16 cellular contexts compared by ENCODE assay signal in genomic region chr6:16658661-16659060, GRCh38.
DNase-seq lines count a peak whose midpoint lies in the region; ATAC-seq and TF ChIP-seq lines count a peak whose summit lies in the region.
"Had no signal": no experiment of that assay in that cellular context is flagged by ENCODE, and none has a peak within 500 bp of the region (broad histone marks: within the 10 kb centered on the region; RNA-seq: fewer than 3 reads in every experiment).

No MANE protein-coding gene starts in this region.

- H3K9me3 ChIP-seq in uterus = no peaks in the 10 kb centered on the region
- H3K9me3 ChIP-seq: suprapubic skin had no signal

- H3K4me1 ChIP-seq in uterus = peaks cover 0 to 7% of the 10 kb centered on the region in 2 donors
- H3K4me1 ChIP-seq: suprapubic skin had no signal

- peak overlapping the region; percentile 89 for H3K27ac Mint-ChIP-seq in stimulated activated naive CD8-positive, alpha-beta T cell treated with anti-CD3 and anti-CD28 coated beads, Interleukin-15, Interleukin-2, amounts not matched to agents 100 ng/mL and 50 ng/mL, for 24 hours
- H3K27ac Mint-ChIP-seq in activated T-helper 2 cell treated with anti-CD3 and anti-CD28 coated beads, Interferon-gamma antibody, Interleukin-2, Interleukin-4, amounts not matched to agents 10 μg/mL and 5 μg/mL and 100 μg/mL, durations not matched to agents 14 hours and 24 hours and 36 hours = peak overlapping the region; percentile 86
- peak overlapping the region; percentile 14 to 60 for H3K27ac Mint-ChIP-seq in natural killer cell

- H3K27me3 ChIP-seq in uterus = no peaks in the 10 kb centered on the region
- H3K27me3 ChIP-seq: suprapubic skin had no signal

- peaks cover 41% of the 10 kb centered on the region for H3K36me3 Mint-ChIP-seq in stimulated activated naive CD8-positive, alpha-beta T cell treated with anti-CD3 and anti-CD28 coated beads, Interleukin-15, Interleukin-2, amounts not matched to agents 100 ng/mL and 50 ng/mL, for 24 hours (ENCODE audit: low read depth)
- H3K36me3 Mint-ChIP-seq in activated T-helper 2 cell treated with anti-CD3 and anti-CD28 coated beads, Interferon-gamma antibody, Interleukin-2, Interleukin-4, amounts not matched to agents 10 μg/mL and 5 μg/mL and 100 μg/mL, durations not matched to agents 14 hours and 24 hours and 36 hours (ENCODE audit: low read depth) = peaks cover 44% of the 10 kb centered on the region
- H3K36me3 Mint-ChIP-seq in natural killer cell = no peaks in the 10 kb centered on the region

- H3K9me3 Mint-ChIP-seq in stimulated activated naive CD8-positive, alpha-beta T cell treated with anti-CD3 and anti-CD28 coated beads, Interleukin-15, Interleukin-2, amounts not matched to agents 100 ng/mL and 50 ng/mL, for 24 hours = peaks cover 8% of the 10 kb centered on the region
- H3K9me3 Mint-ChIP-seq in activated T-helper 2 cell treated with anti-CD3 and anti-CD28 coated beads, Interferon-gamma antibody, Interleukin-2, Interleukin-4, amounts not matched to agents 10 μg/mL and 5 μg/mL and 100 μg/mL, durations not matched to agents 14 hours and 24 hours and 36 hours = peaks cover 6% of the 10 kb centered on the region
- H3K9me3 Mint-ChIP-seq in natural killer cell = no peaks in the 10 kb centered on the region

- peak overlapping the region; percentile 1 to 6 for H3K27ac ChIP-seq in uterus
- H3K27ac ChIP-seq: HL-60, suprapubic skin had no signal

- ATAC-seq in stimulated activated naive CD8-positive, alpha-beta T cell treated with anti-CD3 and anti-CD28 coated beads, Interleukin-15, Interleukin-2, amounts not matched to agents 100 U/mL and 50 U/mL, for 24 hours = no peak
- ATAC-seq in natural killer cell = no peak
- ATAC-seq in GM19463 (IDR thresholded peaks at IDR 0.05; ENCODE audit: unreplicated experiment) = no peak

- no peak for DNase-seq in stimulated activated naive CD8-positive, alpha-beta T cell treated with anti-CD3 and anti-CD28 coated beads, Interleukin-15, Interleukin-2, amounts not matched to agents 100 U/mL and 50 U/mL, for 24 hours
- DNase-seq in activated T-helper 2 cell treated with anti-CD3 and anti-CD28 coated beads, Interferon-gamma antibody, Interleukin-2, Interleukin-4, amounts not matched to agents 10 μg/mL and 5 μg/mL and 100 μg/mL, durations not matched to agents 14 hours and 24 hours and 36 hours (ENCODE audit: low spot score) = no peak
- DNase-seq in natural killer cell (no peak), uterus (no peak), NAMALWA (ENCODE audit: low spot score) (no peak), superior temporal gyrus (ENCODE audit: extremely low spot score) (no peak)
- DNase-seq: DMS79, KG1, kidney, NCI-H1417, NCI-H2227 treated with DMSO at 0.1 percent for 48 hours, posterior cingulate gyrus had no signal

- no peak overlapping the region for H3K4me3 ChIP-seq in uterus
- H3K4me3 ChIP-seq: suprapubic skin had no signal

- no peaks in the 10 kb centered on the region for H3K36me3 ChIP-seq in uterus

- intact Hi-C loops in activated T-helper 2 cell treated with anti-CD3 and anti-CD28 coated beads, Interferon-gamma antibody, Interleukin-2, Interleukin-4, amounts not matched to agents 10 μg/mL and 5 μg/mL and 100 μg/mL, durations not matched to agents 14 hours and 24 hours and 36 hours (cut with micrococcal nuclease) = loop anchor here (1.0 to 10.0 kb wide), 14 partner anchors 12 to 326 kb away; no protein-coding TSS in a partner anchor
- intact Hi-C loops in natural killer cell (cut with micrococcal nuclease) (no loop called here), uterus (cut with DNase I; ENCODE audit: low total_unique reads) (no loop called here)

- no peaks in the 10 kb centered on the region for H3K27me3 Mint-ChIP-seq in stimulated activated naive CD8-positive, alpha-beta T cell treated with anti-CD3 and anti-CD28 coated beads, Interleukin-15, Interleukin-2, amounts not matched to agents 100 ng/mL and 50 ng/mL, for 24 hours
- H3K27me3 Mint-ChIP-seq in activated T-helper 2 cell treated with anti-CD3 and anti-CD28 coated beads, Interferon-gamma antibody, Interleukin-2, Interleukin-4, amounts not matched to agents 10 μg/mL and 5 μg/mL and 100 μg/mL, durations not matched to agents 14 hours and 24 hours and 36 hours (ENCODE audit: low read depth) = no peaks in the 10 kb centered on the region
- no peaks in the 10 kb centered on the region for H3K27me3 Mint-ChIP-seq in natural killer cell (ENCODE audit: low read depth in 2 of 2)

- no peak for TF ChIP-seq CTCF in natural killer cell (IDR thresholded peaks at IDR 0.05)
- no peak for TF ChIP-seq CTCF in uterus (IDR thresholded peaks at IDR 0.05)

- peaks cover 66% of the 10 kb centered on the region for H3K4me1 Mint-ChIP-seq in stimulated activated naive CD8-positive, alpha-beta T cell treated with anti-CD3 and anti-CD28 coated beads, Interleukin-15, Interleukin-2, amounts not matched to agents 100 ng/mL and 50 ng/mL, for 24 hours (ENCODE audit: low read depth)
- H3K4me1 Mint-ChIP-seq in activated T-helper 2 cell treated with anti-CD3 and anti-CD28 coated beads, Interferon-gamma antibody, Interleukin-2, Interleukin-4, amounts not matched to agents 10 μg/mL and 5 μg/mL and 100 μg/mL, durations not matched to agents 14 hours and 24 hours and 36 hours (ENCODE audit: low read depth) = peaks cover 58% of the 10 kb centered on the region
- peaks cover 26 to 32% of the 10 kb centered on the region in 2 donors for H3K4me1 Mint-ChIP-seq in natural killer cell

- TF ChIP-seq POLR2A in uterus (IDR thresholded peaks at IDR 0.05) = no peak

- H3K4me3 Mint-ChIP-seq in stimulated activated naive CD8-positive, alpha-beta T cell treated with anti-CD3 and anti-CD28 coated beads, Interleukin-15, Interleukin-2, amounts not matched to agents 100 ng/mL and 50 ng/mL, for 24 hours = peak overlapping the region; percentile 62
- peak overlapping the region; percentile 55 for H3K4me3 Mint-ChIP-seq in activated T-helper 2 cell treated with anti-CD3 and anti-CD28 coated beads, Interferon-gamma antibody, Interleukin-2, Interleukin-4, amounts not matched to agents 10 μg/mL and 5 μg/mL and 100 μg/mL, durations not matched to agents 14 hours and 24 hours and 36 hours (ENCODE audit: low read depth)
- H3K4me3 Mint-ChIP-seq in natural killer cell = no peak overlapping the region

Comparison
In these comparisons a context has a peak if more than half of its experiments do, and no peak if none do; other contexts are left out.
1. H3K27ac Mint-ChIP-seq: peak in every context shown above with its lines; median percentile 89 in stimulated activated naive CD8-positive, alpha-beta T cell treated with anti-CD3 and anti-CD28 coated beads, Interleukin-15, Interleukin-2, amounts not matched to agents 100 ng/mL and 50 ng/mL, for 24 hours; 86 in activated T-helper 2 cell treated with anti-CD3 and anti-CD28 coated beads, Interferon-gamma antibody, Interleukin-2, Interleukin-4, amounts not matched to agents 10 μg/mL and 5 μg/mL and 100 μg/mL, durations not matched to agents 14 hours and 24 hours and 36 hours; 37 in natural killer cell.